Comparison of ENCODE assay signal across 1 cellular context in genomic region chr18:63887424-63887823, GRCh38.
TF ChIP-seq lines count a peak whose summit lies in the region.

Gene SERPINB2 (plus strand): TSS chr18:63887705. CDS start chr18:63891445, 3,740 bp downstream.

TF ChIP-seq in endothelial cell of umbilical vein, 7 proteins besides CTCF, POLR2A, EP300 and RAD21:
- TF ChIP-seq MYC (IDR thresholded peaks at IDR 0.05; ENCODE audit: low read depth, low read length) (no peak), EZH2 (IDR thresholded peaks at IDR 0.05; ENCODE audit: borderline replicate concordance, low read depth, low read length, severe bottlenecking) (no peak), POLR2AphosphoS5 (IDR thresholded peaks at IDR 0.05; ENCODE audit: insufficient read depth, low read depth, low read length) (no peak), FOS (IDR thresholded peaks at IDR 0.05; ENCODE audit: borderline replicate concordance, insufficient read depth, low read length) (no peak), JUN (IDR thresholded peaks at IDR 0.05; ENCODE audit: borderline replicate concordance, insufficient read depth, insufficient read length, low read depth) (no peak), GATA2 (IDR thresholded peaks at IDR 0.05; ENCODE audit: insufficient read depth, insufficient read length, low read depth, low read length) (no peak), MAX (IDR thresholded peaks at IDR 0.05; ENCODE audit: insufficient read depth, insufficient read length) (no peak)
